Comparison of ENCODE assay signal across 35 cellular contexts in the genomic region with DNA sequence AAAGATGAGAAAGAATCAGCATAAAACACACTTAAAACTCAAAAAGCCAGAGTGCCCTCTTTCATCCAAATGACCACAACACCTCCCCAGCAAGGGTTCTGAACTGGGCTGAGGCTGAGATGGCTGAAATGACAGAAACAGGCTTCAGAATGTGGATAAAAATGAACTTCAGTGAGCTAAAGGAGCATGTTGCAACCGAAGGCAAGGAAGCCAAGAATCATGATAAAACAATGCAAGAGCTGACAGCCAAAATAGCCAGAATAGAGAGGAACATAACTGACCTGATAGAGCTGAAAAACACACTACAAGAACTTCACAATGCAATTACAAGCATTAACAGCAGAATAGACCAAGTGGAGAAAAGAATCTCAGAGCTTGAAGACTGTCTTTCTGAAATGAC. TPM values are rescaled to one million over a fixed set of nuclear protein-coding genes. Genes with fewer than 3 reads are reported as not detected.
"Had no signal": no experiment of that assay in that cellular context is flagged by ENCODE, and none has a peak within 500 bp of the region (broad histone marks: within the 10 kb centered on the region; RNA-seq: fewer than 3 reads in every experiment).

No MANE protein-coding gene starts in this region.

- H3K36me3 ChIP-seq: left lung, right lobe of liver, stomach, suprapubic skin, tibial nerve had no signal

- DNase-seq: activated CD4-positive, alpha-beta T cell treated with anti-CD3 and anti-CD28 coated beads, Interleukin-2, amount 50 U/mL, for 4 hours; activated CD8-positive, alpha-beta memory T cell treated with anti-CD3 and anti-CD28 coated beads for 24 hours; activated CD8-positive, alpha-beta memory T cell treated with anti-CD3 and anti-CD28 coated beads, Interleukin-2, amount 50 U/mL, for 4 hours; activated naive CD4-positive, alpha-beta T cell; activated naive CD8-positive, alpha-beta T cell treated with anti-CD3 and anti-CD28 coated beads, Interleukin-2, amount 10 ng/mL, durations not matched to agents 7 days and 5 days; activated T-cell treated with anti-CD3 and anti-CD28 coated beads, Interleukin-2, amount 50 U/mL, for 24 hours; body of pancreas; dermis blood vessel endothelial cell; effector CD8-positive, alpha-beta T cell; glutamatergic neuron; immature natural killer cell; kidney glomerular epithelial cell; left lung; naive thymus-derived CD4-positive, alpha-beta T cell; posterior cingulate gyrus; right lobe of liver; stimulated activated CD4-positive, alpha-beta T cell treated with anti-CD3 and anti-CD28 coated beads, Interleukin-15, amount 100 ng/mL, for 24 hours; stomach; T-helper 9 cell had no signal

- H3K27ac ChIP-seq: body of pancreas, hepatocyte, left lung, right lobe of liver, stomach, suprapubic skin, tibial nerve had no signal

- H3K4me3 ChIP-seq: body of pancreas, hepatocyte, left lung, right lobe of liver, smooth muscle cell, stomach, suprapubic skin, tibial nerve had no signal

- H3K27me3 ChIP-seq: body of pancreas, hepatocyte, right lobe of liver, stomach, tibial nerve had no signal

- ATAC-seq: activated T-helper 17 cell treated with anti-CD3 and anti-CD28 coated beads, Interleukin-2, amount 50 U/mL, for 72 hours; body of pancreas; esophagus mucosa; left lung; naive thymus-derived CD4-positive, alpha-beta T cell; stimulated activated memory B cell treated with anti-CD40 and anti-IgM and Interleukin-4, amounts not matched to agents 10 μg/mL and 1 μg/mL and 100 μg/mL, for 72 hours; WTC11 had no signal

- H2AFZ ChIP-seq: hepatocyte had no signal

- H3K79me2 ChIP-seq: hepatocyte had no signal

- H3K4me1 ChIP-seq: body of pancreas, left lung, right lobe of liver, stomach, suprapubic skin, tibial nerve had no signal

- H3K4me2 ChIP-seq: hepatocyte, smooth muscle cell had no signal

- H3K9me3 ChIP-seq: body of pancreas, left lung, right lobe of liver, stomach, suprapubic skin had no signal

RNA-seq across cellular contexts. Expression of gene PSMA8, which starts 12.2 kb away (rescaled TPM):
- total RNA-seq: body of pancreas, cardiac septum, chondrocyte, dermis blood vessel endothelial cell, endothelial cell of umbilical vein, esophagus mucosa, frontal cortex, hepatocyte, lung microvascular endothelial cell, neural crest cell, omental fat pad, right lobe of liver, stomach, suprapubic skin, tibial nerve, urinary bladder, WTC11 had no signal
